2 cellular contexts compared by ENCODE assay signal in genomic region chr19:3477506-3477905, GRCh38.
TF ChIP-seq lines count a peak whose summit lies in the region.

No MANE protein-coding gene starts in this region.

TF ChIP-seq in HEK293T, 16 proteins besides CTCF, POLR2A, EP300 and RAD21:
- no peak for TF ChIP-seq ELF4 (IDR thresholded peaks at IDR 0.05)
- TF ChIP-seq L3MBTL2 (conservative IDR thresholded peaks at IDR 0.05), result no peak
- TF ChIP-seq HDGF (IDR thresholded peaks at IDR 0.05; ENCODE audit: borderline replicate concordance), result no peak
- TF ChIP-seq ZNF384 (IDR thresholded peaks at IDR 0.05), result no peak
- TF ChIP-seq TARDBP (IDR thresholded peaks at IDR 0.05), result peak; percentile 95
- TF ChIP-seq FOXK2 (IDR thresholded peaks at IDR 0.05), result no peak
- no peak for TF ChIP-seq BHLHE40 (IDR thresholded peaks at IDR 0.05; ENCODE audit: borderline replicate concordance)

TF ChIP-seq in K562, 482 proteins besides CTCF, POLR2A, EP300 and RAD21:
- peak; percentile 55; the same call in 1 of the 2 replicates for TF ChIP-seq MTA1 (IDR thresholded peaks at IDR 0.05; ENCODE audit: borderline replicate concordance)
- TF ChIP-seq MTA2 (IDR thresholded peaks at IDR 0.05; ENCODE audit: low read depth), result peak; percentile 57
- TF ChIP-seq TRIM24 (IDR thresholded peaks at IDR 0.05), result peak in 1 of 2 experiments; percentile 30; a peak in 1 of 4 replicates
- TF ChIP-seq GATAD2A (IDR thresholded peaks at IDR 0.05), result peak; percentile 75; the same call in 1 of the 2 replicates
- peak; percentile 76; the same call in 1 of the 2 replicates for TF ChIP-seq SAFB (IDR thresholded peaks at IDR 0.05; ENCODE audit: borderline replicate concordance, low read depth, low read length)
- TF ChIP-seq HDAC2 (IDR thresholded peaks at IDR 0.05), result no peak
- TF ChIP-seq HDAC1 (IDR thresholded peaks at IDR 0.05), result peak in 1 of 2 experiments; percentile 70; a peak in 1 of 4 replicates
- no peak for TF ChIP-seq BCLAF1 (IDR thresholded peaks at IDR 0.05; ENCODE audit: borderline replicate concordance in 1 of 2, control insufficient read depth in 1 of 2, low read depth in 2 of 2, low read length in 1 of 2)
- 0 out of 2 replicates have a peak, but pooled peaks have one; percentile 0 for TF ChIP-seq HNRNPL (IDR thresholded peaks at IDR 0.05; ENCODE audit: low read depth, low read length)
- no peak for TF ChIP-seq TAF7 (tag; IDR thresholded peaks at IDR 0.05)
- peak; percentile 95 for TF ChIP-seq EGR1 (conservative IDR thresholded peaks at IDR 0.05)
- TF ChIP-seq, protein P1, sequence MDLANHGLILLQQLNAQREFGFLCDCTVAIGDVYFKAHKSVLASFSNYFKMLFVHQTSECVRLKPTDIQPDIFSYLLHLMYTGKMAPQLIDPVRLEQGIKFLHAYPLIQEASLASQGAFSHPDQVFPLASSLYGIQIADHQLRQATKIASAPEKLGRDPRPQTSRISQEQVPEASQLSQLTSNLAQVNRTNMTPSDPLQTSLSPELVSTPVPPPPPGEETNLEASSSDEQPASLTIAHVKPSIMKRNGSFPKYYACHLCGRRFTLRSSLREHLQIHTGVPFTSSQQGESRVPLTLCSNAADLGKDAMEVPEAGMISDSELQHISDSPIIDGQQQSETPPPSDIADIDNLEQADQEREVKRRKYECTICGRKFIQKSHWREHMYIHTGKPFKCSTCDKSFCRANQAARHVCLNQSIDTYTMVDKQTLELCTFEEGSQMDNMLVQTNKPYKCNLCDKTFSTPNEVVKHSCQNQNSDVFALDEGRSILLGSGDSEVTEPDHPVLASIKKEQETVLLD (IDR thresholded peaks at IDR 0.05), result peak; percentile 85
